Comparison of ENCODE assay signal across 23 cellular contexts in the genomic region with DNA sequence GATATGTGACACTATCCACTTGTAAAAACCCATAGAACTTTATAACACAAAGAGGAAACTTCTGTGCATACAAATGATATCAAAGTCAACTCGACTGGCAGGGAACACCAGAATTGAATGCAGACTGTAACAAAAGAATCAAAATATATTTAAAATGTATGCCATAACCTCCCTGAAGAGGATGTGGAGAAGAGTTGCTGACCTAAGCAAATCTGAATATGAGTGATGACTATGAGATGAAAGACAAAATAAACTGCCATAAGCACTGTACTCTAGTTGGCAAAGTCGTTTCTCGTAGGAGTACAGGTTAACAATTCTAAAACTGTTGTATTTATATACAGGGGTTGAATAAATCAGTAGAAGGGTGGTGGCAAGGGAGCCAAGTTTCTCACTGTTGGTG.
DNase-seq lines count a peak whose midpoint lies in the region; ATAC-seq, FAIRE-seq and TF ChIP-seq lines count a peak whose summit lies in the region.
"Had no signal": no experiment of that assay in that cellular context is flagged by ENCODE, and none has a peak within 500 bp of the region (broad histone marks: within the 10 kb centered on the region; RNA-seq: fewer than 3 reads in every experiment).

No MANE protein-coding gene starts in this region.

- H3K36me3 ChIP-seq in HepG2 (replicated peaks in 1 of 2; ENCODE audit: control insufficient read depth in 1 of 2, insufficient read depth in 2 of 2, low read length in 2 of 2) (no peaks in the 10 kb centered on the region), right lobe of liver (no peaks in the 10 kb centered on the region), K562 (ENCODE audit: control insufficient read depth, insufficient read depth, low read length) (no peaks in the 10 kb centered on the region)
- H3K36me3 ChIP-seq: BLaER1 treated with 17β-estradiol and CSF1 and Interleukin-3, amounts not matched to agents 10 nM and 100 nM had no signal

- H3K27ac ChIP-seq in HepG2 (ENCODE audit: extremely low read length, insufficient read depth, low read length), result no peak overlapping the region
- no peak overlapping the region for H3K27ac ChIP-seq in right lobe of liver
- no peak overlapping the region for H3K27ac ChIP-seq in K562 (ENCODE audit: extremely low read depth, low read depth, low read length)
- H3K27ac ChIP-seq: 22Rv1; BLaER1 treated with 17β-estradiol and CSF1 and Interleukin-3, amounts not matched to agents 10 nM and 100 nM; C4-2B had no signal

- CTCF ChIA-PET in HepG2 (lab: Yijun Ruan, JAX; ENCODE audit: low intra/inter-chr PET ratio, low total read pairs) (no interaction called here), K562 (lab: Yijun Ruan, JAX; ENCODE audit: low intra/inter-chr PET ratio) (no interaction called here)

- no peaks in the 10 kb centered on the region for H3K4me1 Mint-ChIP-seq in T-helper 17 cell
- H3K4me1 Mint-ChIP-seq: B cell; CD8-positive, alpha-beta memory T cell had no signal

- H3K9me3 ChIP-seq in HepG2 (ENCODE audit: low read length) (no peaks in the 10 kb centered on the region), right lobe of liver (no peaks in the 10 kb centered on the region), K562 (replicated peaks; ENCODE audit: control insufficient read depth, insufficient read depth, low read depth, low read length) (no peaks in the 10 kb centered on the region), T-helper 17 cell (ENCODE audit: control insufficient read depth, low read length, poor library complexity, severe bottlenecking) (no peaks in the 10 kb centered on the region)

- TF ChIP-seq CTCF in HepG2 (CRISPR knock-in tag; IDR thresholded peaks at IDR 0.05) (no peak), right lobe of liver (IDR thresholded peaks at IDR 0.05) (no peak), K562 (IDR thresholded peaks at IDR 0.05 in 2 of 3, conservative IDR thresholded peaks at IDR 0.05 in 1 of 3; ENCODE audit: insufficient read depth in 2 of 3, low read depth in 1 of 3, low read length in 3 of 3) (no peak)

- H3K4me2 ChIP-seq in HepG2 (ENCODE audit: low read depth, low read length) (no peak overlapping the region), K562 (ENCODE audit: insufficient read depth, low read length) (no peak overlapping the region)
- H3K4me2 ChIP-seq: BLaER1 treated with 17β-estradiol and CSF1 and Interleukin-3, amounts not matched to agents 10 nM and 100 nM had no signal

- H3K27me3 ChIP-seq in HepG2 (ENCODE audit: control insufficient read depth in 1 of 2, insufficient read depth in 2 of 2, low read length in 2 of 2) (0 out of 5 replicates have a peak, but pooled peaks cover 0 to 2% of the 10 kb centered on the region in 2 experiments), right lobe of liver (no peaks in the 10 kb centered on the region), K562 (ENCODE audit: control insufficient read depth in 2 of 2, insufficient read depth in 2 of 2, low read length in 2 of 2) (peaks cover 0 to 5% of the 10 kb centered on the region in 2 experiments; a peak in 2 of 5 replicates)
- H3K27me3 ChIP-seq: BLaER1 treated with 17β-estradiol and CSF1 and Interleukin-3, amounts not matched to agents 10 nM and 100 nM had no signal

- H3K79me2 ChIP-seq in HepG2 (ENCODE audit: insufficient read depth, low read length) (no peaks in the 10 kb centered on the region), K562 (ENCODE audit: control insufficient read depth, insufficient read depth, low read length) (no peaks in the 10 kb centered on the region)

- H3K4me3 ChIP-seq in HepG2 (replicated peaks in 1 of 3; ENCODE audit: insufficient read depth in 1 of 3, low read depth in 2 of 3, low read length in 3 of 3), result no peak overlapping the region
- H3K4me3 ChIP-seq in right lobe of liver, result no peak overlapping the region
- H3K4me3 ChIP-seq in K562, result no peak overlapping the region
- H3K4me3 ChIP-seq: BLaER1 treated with 17β-estradiol and CSF1 and Interleukin-3, amounts not matched to agents 10 nM and 100 nM; GM12878 had no signal

- intact Hi-C loops in HepG2 (cut with micrococcal nuclease; ENCODE audit: unreplicated experiment) (no loop called here), right lobe of liver (cut with DNase I) (no loop called here), K562 (cut with micrococcal nuclease) (no loop called here)

- in situ Hi-C loops in HepG2 (cut with HindIII; ENCODE audit: extremely low pct_ligation_motif_present, low pct_unique_long_range_greater_than_20kb) (no loop called here), K562 (cut with MboI) (no loop called here)

- FAIRE-seq in HepG2 (lab: Jason Lieb, UNC), result no peak
- FAIRE-seq in K562 (lab: Jason Lieb, UNC), result no peak
- FAIRE-seq: GM12878, GM12892, GM19239 had no signal

- no peak for TF ChIP-seq POLR2A in HepG2 (IDR thresholded peaks at IDR 0.05; ENCODE audit: insufficient read depth in 1 of 2, low read depth in 2 of 2, low read length in 2 of 2)
- no peak for TF ChIP-seq POLR2A in right lobe of liver (IDR thresholded peaks at IDR 0.05)
- no peak for TF ChIP-seq POLR2A in K562 (conservative IDR thresholded peaks at IDR 0.05)

- H3K4me1 ChIP-seq in HepG2 (ENCODE audit: insufficient read depth, low read length), result no peaks in the 10 kb centered on the region
- no peaks in the 10 kb centered on the region for H3K4me1 ChIP-seq in right lobe of liver
- no peaks in the 10 kb centered on the region; a peak in 1 of 5 replicates for H3K4me1 ChIP-seq in K562 (replicated peaks in 1 of 2; ENCODE audit: control insufficient read depth in 2 of 2, insufficient read depth in 2 of 2, low read length in 2 of 2)

- TF ChIP-seq RAD21 in HepG2 (CRISPR knock-in tag; IDR thresholded peaks at IDR 0.05) (no peak), K562 (CRISPR knock-in tag; conservative IDR thresholded peaks at IDR 0.05 in 1 of 2, IDR thresholded peaks at IDR 0.05 in 1 of 2) (no peak)

- H2AFZ ChIP-seq in HepG2 (ENCODE audit: low read length) (no peak overlapping the region), K562 (ENCODE audit: low read depth, low read length) (no peak overlapping the region)

- no peaks in the 10 kb centered on the region for H3K27me3 Mint-ChIP-seq in T-helper 17 cell
- H3K27me3 Mint-ChIP-seq: B cell; CD4-positive, alpha-beta T cell; CD8-positive, alpha-beta memory T cell had no signal

- BruUV-seq in HepG2 (replicated peaks; lab: Mats Ljungman, UMichigan) (no TSS peak), K562 (replicated peaks; lab: Mats Ljungman, UMichigan) (no TSS peak)

- H4K20me1 ChIP-seq in HepG2 (ENCODE audit: insufficient read depth, low read length) (no peaks in the 10 kb centered on the region), K562 (replicated peaks; ENCODE audit: control insufficient read depth, insufficient read depth, low read length) (no peaks in the 10 kb centered on the region)
- H4K20me1 ChIP-seq: BLaER1 treated with 17β-estradiol and CSF1 and Interleukin-3, amounts not matched to agents 10 nM and 100 nM had no signal

- H3K9ac ChIP-seq in HepG2 (ENCODE audit: insufficient read depth, low read depth, low read length), result no peak overlapping the region
- no peak overlapping the region for H3K9ac ChIP-seq in K562 (ENCODE audit: insufficient read depth in 1 of 2, low read depth in 2 of 2, low read length in 2 of 2)
- H3K9ac ChIP-seq: BLaER1 treated with 17β-estradiol and CSF1 and Interleukin-3, amounts not matched to agents 10 nM and 100 nM had no signal

- DNase-seq in HepG2 (ENCODE audit: low spot score) (no peak), right lobe of liver (no peak), K562 (ENCODE audit: extremely low read depth in 1 of 4, low spot score in 3 of 4) (no peak), Ammon's horn (ENCODE audit: low spot score) (no peak), T-helper 17 cell (no peak)
- DNase-seq: ACHN; CD4-positive, alpha-beta T cell; CD8-positive, alpha-beta memory T cell; COR-L47; DMS 273 treated with DMSO at 0.1 percent for 48 hours; DMS153; DMS53; DMS79; DND-41; EL; GDM1 had no signal

- ATAC-seq in HepG2 (no peak), right lobe of liver (no peak), K562 (no peak), T-helper 17 cell (no peak)
- ATAC-seq: GM12878 had no signal

- H3K9me1 ChIP-seq in K562 (ENCODE audit: control insufficient read depth, insufficient read depth, low read length), result no peaks in the 10 kb centered on the region

- H3K27ac Mint-ChIP-seq in T-helper 17 cell, result no peak overlapping the region
- H3K27ac Mint-ChIP-seq: B cell; CD4-positive, alpha-beta T cell; CD8-positive, alpha-beta memory T cell had no signal

- 0% methylated on average over 3 of the region's 3 CpGs for WGBS in HepG2 (ENCODE audit: low lambda C conversion rate)
- WGBS in right lobe of liver (ENCODE audit: insufficient coverage, low coverage, low lambda C conversion rate, missing lambda C conversion rate), result 46% methylated on average over 3 of the region's 3 CpGs
- WGBS in K562 (ENCODE audit: insufficient coverage, low coverage, missing lambda C conversion rate), result 2% methylated on average over 3 of the region's 3 CpGs

- no peak overlapping the region for H3K4me3 Mint-ChIP-seq in T-helper 17 cell
- H3K4me3 Mint-ChIP-seq: B cell; CD4-positive, alpha-beta T cell; CD8-positive, alpha-beta memory T cell had no signal

- no peaks in the 10 kb centered on the region for H3K36me3 Mint-ChIP-seq in T-helper 17 cell (ENCODE audit: low read depth)

- POLR2A ChIA-PET in HepG2 (lab: Yijun Ruan, JAX), result no interaction called here
- POLR2A ChIA-PET in K562 (lab: Yijun Ruan, JAX), result no interaction called here

- TF ChIP-seq EP300 in HepG2 (IDR thresholded peaks at IDR 0.05; ENCODE audit: low read depth in 2 of 2, low read length in 2 of 2) (no peak), HepG2 (CRISPR knock-in tag; IDR thresholded peaks at IDR 0.05; ENCODE audit: borderline replicate concordance) (no peak), K562 (IDR thresholded peaks at IDR 0.05; ENCODE audit: low read length) (no peak)

TF ChIP-seq in HepG2, 621 proteins besides CTCF, POLR2A, EP300 and RAD21 (continues in another document):
- TF ChIP-seq, protein P1, sequence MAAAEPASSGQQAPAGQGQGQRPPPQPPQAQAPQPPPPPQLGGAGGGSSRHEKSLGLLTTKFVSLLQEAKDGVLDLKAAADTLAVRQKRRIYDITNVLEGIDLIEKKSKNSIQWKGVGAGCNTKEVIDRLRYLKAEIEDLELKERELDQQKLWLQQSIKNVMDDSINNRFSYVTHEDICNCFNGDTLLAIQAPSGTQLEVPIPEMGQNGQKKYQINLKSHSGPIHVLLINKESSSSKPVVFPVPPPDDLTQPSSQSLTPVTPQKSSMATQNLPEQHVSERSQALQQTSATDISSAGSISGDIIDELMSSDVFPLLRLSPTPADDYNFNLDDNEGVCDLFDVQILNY (CRISPR knock-in tag; conservative IDR thresholded peaks at IDR 0.05), result no peak
- TF ChIP-seq ZNF207 (IDR thresholded peaks at IDR 0.05; ENCODE audit: borderline replicate concordance), result no peak

TF ChIP-seq in K562, 482 proteins besides CTCF, POLR2A, EP300 and RAD21 (continues in another document):
- TF ChIP-seq NR3C1 (CRISPR knock-in tag; IDR thresholded peaks at IDR 0.05) (no peak), NFE2L1 (tag; IDR thresholded peaks at IDR 0.05; ENCODE audit: borderline replicate concordance, low read depth) (no peak), SLC30A9 (CRISPR knock-in tag; IDR thresholded peaks at IDR 0.05) (no peak), MAFG (tag; conservative IDR thresholded peaks at IDR 0.05) (peak; percentile 55), NFE2 (IDR thresholded peaks at IDR 0.05; ENCODE audit: low read depth) (no peak)

Comparison
In these comparisons a context has a peak if more than half of its experiments do, and no peak if none do; other contexts are left out.
1. Of the 241 proteins assayed by ChIP-seq in both HepG2 and K562: peak only in HepG2: none; only in K562: MAFG; in both: MAFF and MAFK; in neither: 238.